In genomic region chr4:85650908-85651307, GRCh38 we compare ENCODE assay signal across 19 cellular contexts.
A peak's percentile ranks its signal among the peaks of the same experiment; 100 is the strongest.
DNase-seq lines count a peak whose midpoint lies in the region; ATAC-seq, FAIRE-seq and TF ChIP-seq lines count a peak whose summit lies in the region.
"Had no signal": no experiment of that assay in that cellular context is flagged by ENCODE, and none has a peak within 500 bp of the region (broad histone marks: within the 10 kb centered on the region; RNA-seq: fewer than 3 reads in every experiment).

No MANE protein-coding gene starts in this region.

- H3K4me3 Mint-ChIP-seq in Calu3 (ENCODE audit: low read depth, unreplicated experiment), result no peak overlapping the region
- H3K4me3 Mint-ChIP-seq in WTC11, result no peak overlapping the region
- H3K4me3 Mint-ChIP-seq: CD14-positive monocyte; CD4-positive, alpha-beta memory T cell; IgD-negative memory B cell had no signal

- intact Hi-C loops in Calu3 (cut with micrococcal nuclease; ENCODE audit: unreplicated experiment) (no loop called here), pancreas (cut with DNase I) (no loop called here), uterus (cut with DNase I; ENCODE audit: low total_unique reads) (no loop called here)

- no peaks in the 10 kb centered on the region for H3K27me3 ChIP-seq in pancreas
- H3K27me3 ChIP-seq in uterus, result no peaks in the 10 kb centered on the region
- H3K27me3 ChIP-seq: BLaER1 had no signal

- CTCF ChIA-PET in Calu3 (lab: Charles Lee), result no interaction called here
- CTCF ChIA-PET in WTC11 (lab: Charles Lee), result interaction anchor here (1.4 kb wide), 1 partner anchor 97 kb away, joined by 3 read pairs; no protein-coding TSS in a partner anchor

- no peak for TF ChIP-seq CTCF in Calu3 (IDR thresholded peaks at IDR 0.05; ENCODE audit: unreplicated experiment)
- TF ChIP-seq CTCF in WTC11 (IDR thresholded peaks at IDR 0.05), result no peak
- TF ChIP-seq CTCF in epithelial cell of esophagus (IDR thresholded peaks at IDR 0.05; ENCODE audit: insufficient read depth, low read depth, low read length, missing control alignments), result no peak
- no peak for TF ChIP-seq CTCF in pancreas (IDR thresholded peaks at IDR 0.05)
- no peak for TF ChIP-seq CTCF in uterus (IDR thresholded peaks at IDR 0.05)

- H3K9me3 Mint-ChIP-seq in Calu3 (ENCODE audit: low read depth, unreplicated experiment), result no peaks in the 10 kb centered on the region
- no peaks in the 10 kb centered on the region for H3K9me3 Mint-ChIP-seq in WTC11

- H3K36me3 ChIP-seq in pancreas (no peaks in the 10 kb centered on the region), uterus (no peaks in the 10 kb centered on the region)
- H3K36me3 ChIP-seq: BLaER1 had no signal

- DNase-seq in Calu3, result no peak
- DNase-seq in WTC11 (ENCODE audit: low spot score), result no peak
- peak; percentile 60 for DNase-seq in epithelial cell of esophagus (ENCODE audit: low read depth)
- DNase-seq in pancreas, result peak in 3 of 6 donors; percentile 20 to 56 (median 56)
- no peak for DNase-seq in SW480 (ENCODE audit: low spot score)
- DNase-seq in uterus, result no peak
- DNase-seq: 8988T; CD4-positive, alpha-beta memory T cell; DMS53; DND-41; EL; GM23248; H7 had no signal

- H3K9me3 ChIP-seq in pancreas, result no peaks in the 10 kb centered on the region
- no peaks in the 10 kb centered on the region for H3K9me3 ChIP-seq in uterus
- H3K9me3 ChIP-seq: BLaER1 had no signal

- H3K4me3 ChIP-seq in epithelial cell of esophagus (ENCODE audit: low read length), result no peak overlapping the region
- no peak overlapping the region for H3K4me3 ChIP-seq in pancreas
- H3K4me3 ChIP-seq in uterus, result no peak overlapping the region
- H3K4me3 ChIP-seq: BLaER1, GM12878, GM23248 had no signal

- no peak for FAIRE-seq in pancreas (lab: Jason Lieb, UNC)
- FAIRE-seq: GM12878, HepG2 had no signal

- no peaks in the 10 kb centered on the region for H3K4me1 Mint-ChIP-seq in Calu3 (ENCODE audit: low read depth, unreplicated experiment)
- peaks cover 6% of the 10 kb centered on the region for H3K4me1 Mint-ChIP-seq in WTC11
- H3K4me1 Mint-ChIP-seq: CD14-positive monocyte; CD4-positive, alpha-beta memory T cell had no signal

- H3K27me3 Mint-ChIP-seq in Calu3 (ENCODE audit: unreplicated experiment) (no peaks in the 10 kb centered on the region), WTC11 (ENCODE audit: low read depth) (no peaks in the 10 kb centered on the region)
- H3K27me3 Mint-ChIP-seq: CD4-positive, alpha-beta memory T cell; IgD-negative memory B cell had no signal

- H3K27ac ChIP-seq in pancreas (peak overlapping the region in 3 of 4 donors; percentile 27 to 50 (median 30)), uterus (no peak overlapping the region)
- H3K27ac ChIP-seq: BLaER1, GM23248 had no signal

- H3K4me1 ChIP-seq in pancreas (peaks cover 0 to 13% (median 12%) of the 10 kb centered on the region in 3 donors), uterus (no peaks in the 10 kb centered on the region)
- H3K4me1 ChIP-seq: BLaER1 had no signal

- 35 to 48% methylated on average over 4 of the region's 4 CpGs for WGBS in pancreas, 2 donors

- peak; percentile 68 for ATAC-seq in WTC11
- peak; percentile 87 to 98 (median 91) for ATAC-seq in pancreas
- no peak for ATAC-seq in activated CD4-positive, CD25-positive, alpha-beta regulatory T cell treated with anti-CD3 and anti-CD28 coated beads, Interleukin-2, amount 50 U/mL, for 24 hours
- ATAC-seq: GM12878, HepG2 had no signal

- POLR2A ChIA-PET in WTC11 (lab: Charles Lee), result no interaction called here

- no peak for TF ChIP-seq POLR2A in uterus (IDR thresholded peaks at IDR 0.05)

- BruUV-seq in Calu3 (replicated peaks; lab: Mats Ljungman, UMichigan), result no TSS peak

- H3K27ac Mint-ChIP-seq in Calu3 (ENCODE audit: unreplicated experiment) (peak overlapping the region; percentile 0), WTC11 (peak overlapping the region; percentile 15)
- H3K27ac Mint-ChIP-seq: CD14-positive monocyte; CD4-positive, alpha-beta memory T cell; IgD-negative memory B cell had no signal

- no peaks in the 10 kb centered on the region for H3K36me3 Mint-ChIP-seq in Calu3 (ENCODE audit: insufficient read depth, unreplicated experiment)
- no peaks in the 10 kb centered on the region for H3K36me3 Mint-ChIP-seq in WTC11
- H3K36me3 Mint-ChIP-seq: CD4-positive, alpha-beta memory T cell had no signal

TF ChIP-seq in WTC11, 78 proteins besides CTCF, POLR2A, EP300 and RAD21:
- no peak for TF ChIP-seq GTF2I (CRISPR knock-in tag; conservative IDR thresholded peaks at IDR 0.05)
- TF ChIP-seq ATF1 (CRISPR knock-in tag; IDR thresholded peaks at IDR 0.05), result no peak
- no peak for TF ChIP-seq NFYB (CRISPR knock-in tag; conservative IDR thresholded peaks at IDR 0.05; ENCODE audit: low read depth)
- no peak for TF ChIP-seq FOXJ3 (CRISPR knock-in tag; IDR thresholded peaks at IDR 0.05; ENCODE audit: borderline replicate concordance)
- TF ChIP-seq ZMAT4 (CRISPR knock-in tag; IDR thresholded peaks at IDR 0.05), result no peak
- TF ChIP-seq ZBTB21 (CRISPR knock-in tag; IDR thresholded peaks at IDR 0.05; ENCODE audit: borderline replicate concordance), result no peak
- TF ChIP-seq SP1 (CRISPR knock-in tag; conservative IDR thresholded peaks at IDR 0.05), result no peak
- no peak for TF ChIP-seq ZNF423 (CRISPR knock-in tag; IDR thresholded peaks at IDR 0.05)
- TF ChIP-seq PRRX2 (CRISPR knock-in tag; IDR thresholded peaks at IDR 0.05), result no peak
- no peak for TF ChIP-seq PRDM15 (CRISPR knock-in tag; IDR thresholded peaks at IDR 0.05)
- TF ChIP-seq ZNF512 (CRISPR knock-in tag; IDR thresholded peaks at IDR 0.05; ENCODE audit: borderline replicate concordance), result no peak
- no peak for TF ChIP-seq ZNF416 (CRISPR knock-in tag; IDR thresholded peaks at IDR 0.05)

Comparison
In these comparisons a context has a peak if more than half of its experiments do, and no peak if none do; other contexts are left out.
1. ATAC-seq: peak in WTC11 (single experiment) and pancreas (4 of 4); none in activated CD4-positive, CD25-positive, alpha-beta regulatory T cell treated with anti-CD3 and anti-CD28 coated beads, Interleukin-2, amount 50 U/mL, for 24 hours (0 of 2).
2. H3K27ac ChIP-seq: peak in pancreas (3 of 4); none in uterus (0 of 2).